Comparison of ENCODE assay signal across 29 cellular contexts in the genomic region with DNA sequence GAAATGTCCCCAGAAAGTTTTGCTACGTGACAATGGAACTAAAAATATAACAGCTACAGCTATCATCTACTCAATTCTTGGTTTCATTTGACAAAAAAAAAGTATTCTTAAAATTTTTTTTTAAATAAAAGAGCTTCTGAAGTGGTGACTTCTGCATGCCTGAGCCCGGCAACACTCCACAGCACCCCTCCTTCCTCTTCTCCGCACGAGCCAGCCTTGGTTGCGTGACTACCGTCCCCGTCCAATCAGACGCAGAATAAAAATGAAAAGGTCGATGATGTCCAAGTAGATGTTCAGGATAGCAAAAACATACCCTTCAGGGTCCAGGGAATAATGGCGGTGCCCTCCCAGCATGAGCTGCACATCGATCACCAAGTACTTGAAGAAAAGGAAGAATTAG.
"Had no signal": no experiment of that assay in that cellular context is flagged by ENCODE, and none has a peak within 500 bp of the region (broad histone marks: within the 10 kb centered on the region; RNA-seq: fewer than 3 reads in every experiment).

No MANE protein-coding gene starts in this region.

- DNase-seq: activated CD4-positive, alpha-beta memory T cell treated with anti-CD3 and anti-CD28 coated beads for 36 hours; activated CD4-positive, alpha-beta T cell treated with anti-CD3 and anti-CD28 coated beads for 36 hours; activated CD4-positive, alpha-beta T cell treated with anti-CD3 and anti-CD28 coated beads, Interleukin-2, amount 10 ng/mL, durations not matched to agents 24 days and 14 days; activated CD4-positive, CD25-positive, alpha-beta regulatory T cell; activated CD4-positive, CD25-positive, alpha-beta regulatory T cell treated with anti-CD3 and anti-CD28 coated beads, Interleukin-2, amount 50 U/mL, for 72 hours; activated CD8-positive, alpha-beta memory T cell treated with anti-CD3 and anti-CD28 coated beads, Interleukin-2, amount 50 U/mL, for 48 hours; activated effector memory CD4-positive, alpha-beta T cell treated with Interleukin-2 at 50 U/mL for 16 hours; activated gamma-delta T cell treated with Interleukin-2 at 50 U/mL for 16 hours; activated naive CD4-positive, alpha-beta T cell treated with anti-CD3 and anti-CD28 coated beads, Interleukin-2, amount 50 U/mL, for 16 hours; activated naive CD4-positive, alpha-beta T cell treated with Interleukin-2 at 50 U/mL for 16 hours; activated T-cell treated with anti-CD3 and anti-CD28 coated beads, Interleukin-2, amount 50 U/mL, for 4 hours; amniotic stem cell; anterior cingulate cortex; brain microvascular endothelial cell; dorsolateral prefrontal cortex; effector memory CD4-positive, alpha-beta T cell; endodermal cell; foreskin fibroblast; head of caudate nucleus; T-helper 2 cell had no signal

- H3K4me3 Mint-ChIP-seq: activated CD4-positive, alpha-beta memory T cell treated with anti-CD3 and anti-CD28 coated beads for 36 hours; activated CD4-positive, alpha-beta T cell treated with anti-CD3 and anti-CD28 coated beads for 36 hours; activated CD4-positive, alpha-beta T cell treated with anti-CD3 and anti-CD28 coated beads, Interleukin-2, amount 10 ng/mL, durations not matched to agents 24 days and 14 days; activated naive CD8-positive, alpha-beta T cell; activated T-cell treated with anti-CD3 and anti-CD28 coated beads, Interleukin-2, amount 50 U/mL, for 4 hours; activated T-helper 17 cell treated with anti-CD3 and anti-CD28 coated beads, Interleukin-2, amount 50 U/mL, for 72 hours; central memory CD8-positive, alpha-beta T cell; dendritic cell treated with granulocyte-macrophage colony-stimulating factor and Interleukin-4, amounts not matched to agents 40 ng/mL and 50 ng/mL, for 4 days; endodermal cell had no signal

- FAIRE-seq: astrocyte, bronchial epithelial cell, frontal cortex had no signal

- ATAC-seq: activated CD4-positive, alpha-beta T cell treated with anti-CD3 and anti-CD28 coated beads for 36 hours; activated T-cell treated with anti-CD3 and anti-CD28 coated beads, Interleukin-2, amount 50 U/mL, for 4 hours; activated T-helper 17 cell treated with anti-CD3 and anti-CD28 coated beads, Interleukin-2, amount 50 U/mL, for 72 hours; esophagus mucosa had no signal

- H3K4me3 ChIP-seq: coronary artery, dorsolateral prefrontal cortex had no signal

- H3K36me3 ChIP-seq: brain microvascular endothelial cell had no signal

- H3K27me3 ChIP-seq: brain microvascular endothelial cell, dorsolateral prefrontal cortex had no signal

- H3K4me1 Mint-ChIP-seq: activated CD4-positive, alpha-beta T cell treated with anti-CD3 and anti-CD28 coated beads for 36 hours; activated CD4-positive, alpha-beta T cell treated with anti-CD3 and anti-CD28 coated beads, Interleukin-2, amount 10 ng/mL, durations not matched to agents 24 days and 14 days; activated T-helper 17 cell treated with anti-CD3 and anti-CD28 coated beads, Interleukin-2, amount 50 U/mL, for 72 hours; central memory CD8-positive, alpha-beta T cell; endodermal cell had no signal

- H3K9me3 Mint-ChIP-seq: activated CD4-positive, alpha-beta memory T cell treated with anti-CD3 and anti-CD28 coated beads for 36 hours; activated T-cell treated with anti-CD3 and anti-CD28 coated beads, Interleukin-2, amount 50 U/mL, for 4 hours; activated T-helper 17 cell treated with anti-CD3 and anti-CD28 coated beads, Interleukin-2, amount 50 U/mL, for 72 hours; central memory CD8-positive, alpha-beta T cell; dendritic cell treated with granulocyte-macrophage colony-stimulating factor and Interleukin-4, amounts not matched to agents 40 ng/mL and 50 ng/mL, for 4 days had no signal

- H3K27ac ChIP-seq: brain microvascular endothelial cell, coronary artery, dorsolateral prefrontal cortex had no signal

- H3K36me3 Mint-ChIP-seq: activated CD4-positive, alpha-beta memory T cell treated with anti-CD3 and anti-CD28 coated beads for 36 hours; activated naive CD8-positive, alpha-beta T cell had no signal

- H3K27ac Mint-ChIP-seq: activated CD4-positive, alpha-beta memory T cell treated with anti-CD3 and anti-CD28 coated beads for 36 hours; activated CD4-positive, alpha-beta T cell treated with anti-CD3 and anti-CD28 coated beads for 36 hours; activated CD4-positive, alpha-beta T cell treated with anti-CD3 and anti-CD28 coated beads, Interleukin-2, amount 10 ng/mL, durations not matched to agents 24 days and 14 days; activated naive CD8-positive, alpha-beta T cell; activated T-helper 17 cell treated with anti-CD3 and anti-CD28 coated beads, Interleukin-2, amount 50 U/mL, for 72 hours; dendritic cell treated with granulocyte-macrophage colony-stimulating factor and Interleukin-4, amounts not matched to agents 40 ng/mL and 50 ng/mL, for 4 days; endodermal cell had no signal
